ENCODE assay signal across 8 cellular contexts in genomic region chr1:148605266-148605665, GRCh38. TPM values are rescaled to one million over a fixed set of nuclear protein-coding genes. Genes with fewer than 3 reads are reported as not detected.
DNase-seq lines count a peak whose midpoint lies in the region; TF ChIP-seq lines count a peak whose summit lies in the region.
"Not testable (repeated sequence)": the region's sequence is repeated elsewhere in the genome, so short reads cannot be mapped to it uniquely, and the experiment has no call there.

No MANE protein-coding gene starts in this region.

- DNase-seq in A673 (ENCODE audit: low spot score) (peak; percentile 1), astrocyte of the spinal cord (ENCODE audit: low read depth, low spot score) (peak; percentile 7), fibroblast of peridontal ligament (ENCODE audit: extremely low read depth) (peak; percentile 13), hepatocyte (ENCODE audit: low spot score) (peak; percentile 0), transverse colon (peak; percentile 10)
- not testable (repeated sequence) for DNase-seq in T-helper 2 cell treated with Interferon-gamma antibody and Interleukin-4, amounts not matched to agents 5 μg/mL and 100 μg/mL, for 36 hours (ENCODE audit: low spot score); osteocyte (ENCODE audit: extremely low spot score, unreplicated experiment)

- intact Hi-C loops in A673 (cut with micrococcal nuclease; ENCODE audit: unreplicated experiment); transverse colon (cut with DNase I; ENCODE audit: low total_unique reads): not testable (repeated sequence)

- H3K4me2 ChIP-seq in hepatocyte, result not testable (repeated sequence)

- 20% methylated on average over 1 of the region's 2 CpGs for WGBS in hepatocyte (ENCODE audit: low lambda C conversion rate, missing lambda C conversion rate)
- 57% methylated on average over 1 of the region's 2 CpGs; no CpG with 5 or more reads in 1 of the 2 donors for WGBS in transverse colon (ENCODE audit: low coverage in 1 of 2), 2 donors

- not testable (repeated sequence) for H3K36me3 ChIP-seq in A673 (ENCODE audit: insufficient read depth, low read length, poor library complexity, severe bottlenecking); HEK293 (ENCODE audit: control insufficient read depth in 2 of 2, insufficient read depth in 1 of 2, low read length in 2 of 2); hepatocyte (replicated peaks; ENCODE audit: insufficient read depth, low read depth); transverse colon

- H3K4me1 Mint-ChIP-seq in T-helper 2 cell treated with Interferon-gamma antibody and Interleukin-4, amounts not matched to agents 5 μg/mL and 100 μg/mL, for 36 hours (ENCODE audit: low read depth); osteocyte (ENCODE audit: unreplicated experiment): not testable (repeated sequence)

- peak overlapping the region; percentile 8 for H3K27ac Mint-ChIP-seq in T-helper 2 cell treated with Interferon-gamma antibody and Interleukin-4, amounts not matched to agents 5 μg/mL and 100 μg/mL, for 36 hours
- peak overlapping the region; percentile 78 for H3K27ac Mint-ChIP-seq in osteocyte (ENCODE audit: unreplicated experiment)

- not testable (repeated sequence) for H3K9me2 ChIP-seq in hepatocyte (replicated peaks; ENCODE audit: insufficient read depth)

- CTCF ChIA-PET in A673 (lab: Charles Lee); HEK293 (lab: Yijun Ruan, JAX): not testable (repeated sequence)

- H2AFZ ChIP-seq in hepatocyte, result not testable (repeated sequence)

- BruUV-seq in A673 (replicated peaks; lab: Mats Ljungman, UMichigan), result not testable (repeated sequence)

- not testable (repeated sequence) for H3K4me3 Mint-ChIP-seq in T-helper 2 cell treated with Interferon-gamma antibody and Interleukin-4, amounts not matched to agents 5 μg/mL and 100 μg/mL, for 36 hours; osteocyte (ENCODE audit: unreplicated experiment)

- POLR2A ChIA-PET in A673 (lab: Charles Lee; ENCODE audit: low non-redundant PET); HEK293 (lab: Yijun Ruan, JAX): not testable (repeated sequence)

- not testable (repeated sequence) for H3K9me3 Mint-ChIP-seq in T-helper 2 cell treated with Interferon-gamma antibody and Interleukin-4, amounts not matched to agents 5 μg/mL and 100 μg/mL, for 36 hours; osteocyte (ENCODE audit: unreplicated experiment)

- TF ChIP-seq POLR2A in transverse colon (IDR thresholded peaks at IDR 0.05), result not testable (repeated sequence)

- not testable (repeated sequence) for H3K27me3 ChIP-seq in A673 (replicated peaks; ENCODE audit: insufficient read depth, low read depth, low read length, poor library complexity); hepatocyte; transverse colon

- H3K9me3 ChIP-seq in A673 (ENCODE audit: low read depth, low read length, poor library complexity, severe bottlenecking); HEK293 (ENCODE audit: control insufficient read depth, insufficient read depth, low read depth, low read length); hepatocyte (ENCODE audit: low read depth); transverse colon: not testable (repeated sequence)

- not testable (repeated sequence) for TF ChIP-seq CTCF in A673 (conservative IDR thresholded peaks at IDR 0.05; ENCODE audit: low read depth, low read length); HEK293 (tag by site-specific recombination; IDR thresholded peaks at IDR 0.05); astrocyte of the spinal cord (IDR thresholded peaks at IDR 0.05; ENCODE audit: low read depth, low read length); hepatocyte (IDR thresholded peaks at IDR 0.05; ENCODE audit: poor library complexity); osteocyte (IDR thresholded peaks at IDR 0.05); transverse colon (IDR thresholded peaks at IDR 0.05)

- H3K4me1 ChIP-seq in A673 (ENCODE audit: insufficient read depth, low read length, poor library complexity, severe bottlenecking); HEK293 (ENCODE audit: control insufficient read depth, insufficient read depth, low read length); hepatocyte (ENCODE audit: insufficient read depth); transverse colon: not testable (repeated sequence)

- TF ChIP-seq EP300 in transverse colon (IDR thresholded peaks at IDR 0.05; ENCODE audit: low read depth), result not testable (repeated sequence)

- in situ Hi-C loops in astrocyte of the spinal cord (cut with HindIII; ENCODE audit: low sequenced_read_pairs); transverse colon (cut with MboI; ENCODE audit: low pct_ligation_motif_present in 1 of 4, low pct_unique_long_range_greater_than_20kb in 1 of 4, low sequenced_read_pairs in 3 of 4): not testable (repeated sequence)

- not testable (repeated sequence) for H3K4me3 ChIP-seq in A673 (ENCODE audit: low read depth, low read length, poor library complexity, severe bottlenecking); HEK293 (ENCODE audit: low read depth, low read length); astrocyte of the spinal cord (ENCODE audit: low read depth, low read length); hepatocyte; transverse colon

- H3K79me2 ChIP-seq in hepatocyte, result not testable (repeated sequence)

- H3K27ac ChIP-seq in A673 (ENCODE audit: low read depth, low read length, poor library complexity, severe bottlenecking); HEK293 (ENCODE audit: extremely low read depth, low read depth, low read length); hepatocyte: not testable (repeated sequence)
- peak overlapping the region in 1 of 4 donors; percentile 30 for H3K27ac ChIP-seq in transverse colon

- H3K27me3 Mint-ChIP-seq in T-helper 2 cell treated with Interferon-gamma antibody and Interleukin-4, amounts not matched to agents 5 μg/mL and 100 μg/mL, for 36 hours (ENCODE audit: low read depth); osteocyte (ENCODE audit: unreplicated experiment): not testable (repeated sequence)

- not testable (repeated sequence) for H3K36me3 Mint-ChIP-seq in T-helper 2 cell treated with Interferon-gamma antibody and Interleukin-4, amounts not matched to agents 5 μg/mL and 100 μg/mL, for 36 hours (ENCODE audit: low read depth); osteocyte (ENCODE audit: unreplicated experiment)

- not testable (repeated sequence) for H4K20me1 ChIP-seq in hepatocyte (ENCODE audit: insufficient read depth, poor library complexity, severe bottlenecking)

TF ChIP-seq in HEK293, 187 proteins besides CTCF, POLR2A, EP300 and RAD21:
- TF ChIP-seq ZFHX2 (tag by site-specific recombination; conservative IDR thresholded peaks at IDR 0.05) (peak; percentile 54), SP7 (tag by site-specific recombination; IDR thresholded peaks at IDR 0.05) (peak; percentile 53)

RNA-seq across cellular contexts. Expression of gene NBPF14, which starts 9.5 kb away (rescaled TPM):
- total RNA-seq in A673 (2021), result 22.0 and 22.3 TPM in 2 replicates
- 15.3 and 16.2 TPM in 2 replicates for total RNA-seq in hepatocyte
- polyA plus RNA-seq in hepatocyte, result 19.7 and 22.7 TPM in 2 replicates
- total RNA-seq in osteocyte, result 30.3 and 30.5 TPM in 2 replicates
- 10 to 100 TPM; 19.5 to 48.4 (median 32.8) TPM for total RNA-seq in transverse colon
